In the genomic region with DNA sequence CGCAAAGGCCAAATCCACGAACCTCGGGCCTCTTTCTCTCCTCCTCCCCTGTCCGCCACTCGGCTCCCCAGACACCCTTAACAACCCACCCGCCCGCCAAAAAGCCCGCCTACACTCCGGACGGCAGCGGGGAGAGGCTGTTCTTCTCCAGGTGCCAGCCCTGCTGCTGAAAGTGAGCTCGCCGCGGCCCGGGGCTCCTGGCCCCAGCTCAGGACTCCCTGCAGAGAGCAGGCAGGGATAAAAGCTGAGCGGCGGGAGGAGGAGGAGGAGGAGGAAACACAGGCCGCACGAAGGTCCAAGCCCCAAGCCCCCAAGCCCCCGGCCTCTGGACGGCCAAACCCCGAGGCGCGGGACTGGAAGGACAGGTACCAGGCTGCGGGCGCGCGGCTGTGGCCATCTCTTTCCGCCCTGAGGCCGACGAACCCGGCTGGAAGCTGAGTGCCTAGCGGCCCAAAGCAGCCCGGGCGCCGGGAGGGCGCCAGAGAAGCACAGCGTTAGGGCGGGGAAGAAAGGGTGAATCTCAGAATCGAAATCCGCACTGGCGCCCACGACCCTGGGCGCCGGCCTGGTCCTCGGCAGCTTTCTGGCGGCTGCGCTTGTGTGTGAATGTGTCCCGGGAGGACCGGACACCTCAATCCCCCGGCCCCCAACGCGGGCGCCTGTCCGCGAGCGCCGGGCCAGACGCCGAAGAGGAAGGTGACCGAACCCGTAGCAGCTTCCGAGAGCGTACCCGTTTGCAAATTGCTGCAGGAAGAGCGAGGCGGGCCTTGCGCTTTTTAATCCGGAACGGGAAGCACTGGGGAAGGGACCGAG, we compare ENCODE assay signal across 8 cellular contexts. TPM values are rescaled to one million over a fixed set of nuclear protein-coding genes. Genes with fewer than 3 reads are reported as not detected.
DNase-seq lines count a peak whose midpoint lies in the region; ATAC-seq and TF ChIP-seq lines count a peak whose summit lies in the region.

No MANE protein-coding gene starts in this region.

- peaks cover 69 to 100% (median 99%) of the 10 kb centered on the region in 9 donors for H3K27me3 ChIP-seq in heart left ventricle

- POLR2A ChIA-PET in activated CD8-positive, alpha-beta T cell treated with anti-CD3 and anti-CD28 coated beads for 36 hours (lab: Charles Lee) = interaction anchor here (0.6 to 1.0 kb wide), 2 partner anchors 9 to 137 kb away, joined by 3 to 4 read pairs; no protein-coding TSS in a partner anchor

- peak overlapping the region; percentile 11 to 65 (median 60) for H3K4me3 ChIP-seq in heart left ventricle

- H3K27ac ChIP-seq in heart left ventricle = peak overlapping the region; percentile 52 to 86 (median 74)

- H3K9me3 Mint-ChIP-seq in activated CD8-positive, alpha-beta T cell treated with anti-CD3 and anti-CD28 coated beads for 36 hours = peaks cover 5% of the 10 kb centered on the region

- no peak for TF ChIP-seq CTCF in activated CD8-positive, alpha-beta T cell treated with anti-CD3 and anti-CD28 coated beads for 36 hours (IDR thresholded peaks at IDR 0.05)
- peak in 1 of 12 donors; percentile 8 for TF ChIP-seq CTCF in heart left ventricle (IDR thresholded peaks at IDR 0.05)

- DNase-seq in activated T-cell treated with anti-CD3 and anti-CD28 coated beads for 48 hours (ENCODE audit: low read depth) = peak; percentile 30
- DNase-seq in activated T-cell treated with anti-CD3 and anti-CD28 coated beads for 4 hours = no peak
- peak; percentile 48 for DNase-seq in activated CD8-positive, alpha-beta T cell treated with anti-CD3 and anti-CD28 coated beads for 36 hours
- peak in 2 of 5 donors; percentile 44 to 60 for DNase-seq in heart left ventricle
- peak; percentile 90 for DNase-seq in retina
- DNase-seq in NCI-H128 (lab: John Stamatoyannopoulos, UW; ENCODE audit: unreplicated experiment) = no peak

- no peak for ATAC-seq in activated CD8-positive, alpha-beta T cell treated with anti-CD3 and anti-CD28 coated beads for 36 hours
- ATAC-seq in heart left ventricle (peak in 3 of 4 donors; percentile 7 to 32 (median 26)), HG02938 (IDR thresholded peaks at IDR 0.05; ENCODE audit: unreplicated experiment) (no peak), HG03469 (IDR thresholded peaks at IDR 0.05; ENCODE audit: unreplicated experiment) (no peak)

- 2 to 3% (median 2%) methylated on average over 32 to 71 of the region's 71 CpGs for WGBS in heart left ventricle, 4 donors

- H3K4me1 Mint-ChIP-seq in activated CD8-positive, alpha-beta T cell treated with anti-CD3 and anti-CD28 coated beads for 36 hours (ENCODE audit: low read depth) = peaks cover 68% of the 10 kb centered on the region

- CTCF ChIA-PET in activated CD8-positive, alpha-beta T cell treated with anti-CD3 and anti-CD28 coated beads for 36 hours (lab: Charles Lee) = interaction anchor here (2.2 kb wide), 1 partner anchor 9 kb away, joined by 13 read pairs; no protein-coding TSS in a partner anchor

- H3K9me3 ChIP-seq in heart left ventricle = no peaks in the 10 kb centered on the region

- no peak overlapping the region for H3K27ac Mint-ChIP-seq in activated CD8-positive, alpha-beta T cell treated with anti-CD3 and anti-CD28 coated beads for 36 hours

- peaks cover 12% of the 10 kb centered on the region for H3K36me3 Mint-ChIP-seq in activated CD8-positive, alpha-beta T cell treated with anti-CD3 and anti-CD28 coated beads for 36 hours (ENCODE audit: low read depth)

- TF ChIP-seq POLR2A in heart left ventricle (IDR thresholded peaks at IDR 0.05) = peak in 1 of 2 donors; percentile 54

- H3K36me3 ChIP-seq in heart left ventricle = no peaks in the 10 kb centered on the region

- intact Hi-C loops in activated CD8-positive, alpha-beta T cell treated with anti-CD3 and anti-CD28 coated beads for 36 hours (cut with micrococcal nuclease) = no loop called here
- intact Hi-C loops in heart left ventricle (cut with DNase I) = loop anchor here in 1 of 10 donors (10.0 kb wide), 1 partner anchor 529 kb away; no protein-coding TSS in a partner anchor

- peak overlapping the region; percentile 70 for H3K4me3 Mint-ChIP-seq in activated CD8-positive, alpha-beta T cell treated with anti-CD3 and anti-CD28 coated beads for 36 hours

- H3K27me3 Mint-ChIP-seq in activated CD8-positive, alpha-beta T cell treated with anti-CD3 and anti-CD28 coated beads for 36 hours = peaks cover 89% of the 10 kb centered on the region

- peaks cover 0 to 77% (median 46%) of the 10 kb centered on the region in 12 donors for H3K4me1 ChIP-seq in heart left ventricle

RNA-seq across cellular contexts. Expression of gene NRN1, which starts 3.2 kb away (rescaled TPM):
- total RNA-seq in activated CD8-positive, alpha-beta T cell treated with anti-CD3 and anti-CD28 coated beads for 36 hours = 1 to 10 TPM; 5.9 to 7.1 TPM
- total RNA-seq in heart left ventricle = 10 to 100 TPM in 5 of 9 donors, 1 to 10 TPM in 4; 8.3 to 21.0 (median 12.5) TPM
- 10 to 100 TPM; 10.5 to 16.3 TPM for polyA plus RNA-seq in heart left ventricle

Comparison
In these comparisons a context has a peak if more than half of its experiments do, and no peak if none do; other contexts are left out.
1. DNase-seq: peak in activated T-cell treated with anti-CD3 and anti-CD28 coated beads for 48 hours (single experiment), activated CD8-positive, alpha-beta T cell treated with anti-CD3 and anti-CD28 coated beads for 36 hours (single experiment) and retina (single experiment); none in activated T-cell treated with anti-CD3 and anti-CD28 coated beads for 4 hours (single experiment) and NCI-H128 (single experiment).
2. ATAC-seq: peak in heart left ventricle (3 of 4); none in activated CD8-positive, alpha-beta T cell treated with anti-CD3 and anti-CD28 coated beads for 36 hours (single experiment), HG02938 (single experiment) and HG03469 (single experiment).